Comparison of ENCODE assay signal across 15 cellular contexts in genomic region chr12:52927964-52928363, GRCh38. TPM values are rescaled to one million over a fixed set of nuclear protein-coding genes. Genes with fewer than 3 reads are reported as not detected.
DNase-seq lines count a peak whose midpoint lies in the region; ATAC-seq, FAIRE-seq and TF ChIP-seq lines count a peak whose summit lies in the region.
"Had no signal": no experiment of that assay in that cellular context is flagged by ENCODE, and none has a peak within 500 bp of the region (broad histone marks: within the 10 kb centered on the region; RNA-seq: fewer than 3 reads in every experiment).

No MANE protein-coding gene starts in this region.

- peaks cover 59% of the 10 kb centered on the region for H3K4me1 Mint-ChIP-seq in nephron progenitor cell
- H3K4me1 Mint-ChIP-seq: CD4-positive, CD25-positive, alpha-beta regulatory T cell had no signal

- TF ChIP-seq EP300 in HepG2 (IDR thresholded peaks at IDR 0.05; ENCODE audit: low read depth in 2 of 2, low read length in 2 of 2) (no peak), HepG2 (CRISPR knock-in tag; IDR thresholded peaks at IDR 0.05; ENCODE audit: borderline replicate concordance) (no peak)

- in situ Hi-C loops in HepG2 (cut with HindIII; ENCODE audit: extremely low pct_ligation_motif_present, low pct_unique_long_range_greater_than_20kb) (no loop called here), mammary epithelial cell (cut with MboI; ENCODE audit: low sequenced_read_pairs in 2 of 2) (no loop called here)

- no peak overlapping the region for H3K4me3 Mint-ChIP-seq in nephron progenitor cell
- H3K4me3 Mint-ChIP-seq: CD4-positive, CD25-positive, alpha-beta regulatory T cell had no signal

- DNase-seq in HepG2 (ENCODE audit: low spot score) (no peak), right lobe of liver (no peak), mammary epithelial cell (no peak), nephron progenitor cell (no peak), COLO668 (lab: John Stamatoyannopoulos, UW; ENCODE audit: unreplicated experiment) (no peak), NOMO-1 treated with dmso at 0.1 percent for 144 hours (lab: John Stamatoyannopoulos, UW; ENCODE audit: unreplicated experiment) (no peak)
- DNase-seq in activated CD4-positive, alpha-beta T cell treated with anti-CD3 and anti-CD28 coated beads, Interleukin-2, amount 50 U/mL, for 4 hours: no peak
- DNase-seq: CD4-positive, CD25-positive, alpha-beta regulatory T cell; foreskin keratinocyte; NCI-H187 treated with DMSO at 0.1 percent for 48 hours; NK-92 treated with Interleukin-12 subunit alpha and Interleukin-12 subunit beta, amount 100 ng/mL, for 24 hours; stimulated activated naive CD4-positive, alpha-beta T cell treated with Interleukin-2 at 50 U/mL for 16 hours had no signal

- H4K20me1 ChIP-seq in HepG2 (ENCODE audit: insufficient read depth, low read length) (no peaks in the 10 kb centered on the region), mammary epithelial cell (ENCODE audit: insufficient read depth, low read length) (no peaks in the 10 kb centered on the region)

- H3K27me3 ChIP-seq in HepG2 (ENCODE audit: control insufficient read depth in 1 of 2, insufficient read depth in 2 of 2, low read length in 2 of 2) (no peaks in the 10 kb centered on the region), right lobe of liver (no peaks in the 10 kb centered on the region), mammary epithelial cell (ENCODE audit: insufficient read depth, low read length) (no peaks in the 10 kb centered on the region)
- H3K27me3 ChIP-seq: foreskin keratinocyte had no signal

- TF ChIP-seq CTCF in HepG2 (CRISPR knock-in tag; IDR thresholded peaks at IDR 0.05): no peak
- no peak for TF ChIP-seq CTCF in right lobe of liver (IDR thresholded peaks at IDR 0.05)
- no peak for TF ChIP-seq CTCF in mammary epithelial cell (conservative IDR thresholded peaks at IDR 0.05 in 1 of 2, IDR thresholded peaks at IDR 0.05 in 1 of 2; ENCODE audit: extremely low read depth in 1 of 2, insufficient read depth in 1 of 2, low read depth in 1 of 2, low read length in 2 of 2)
- TF ChIP-seq CTCF in nephron progenitor cell (IDR thresholded peaks at IDR 0.05): no peak

- no peak for FAIRE-seq in HepG2 (lab: Jason Lieb, UNC)
- FAIRE-seq: urothelium cell line had no signal

- H3K79me2 ChIP-seq in HepG2 (ENCODE audit: insufficient read depth, low read length) (no peaks in the 10 kb centered on the region), mammary epithelial cell (ENCODE audit: insufficient read depth, low read length) (no peaks in the 10 kb centered on the region)

- H3K36me3 ChIP-seq in HepG2 (replicated peaks in 1 of 2; ENCODE audit: control insufficient read depth in 1 of 2, insufficient read depth in 2 of 2, low read length in 2 of 2): no peaks in the 10 kb centered on the region
- no peaks in the 10 kb centered on the region for H3K36me3 ChIP-seq in right lobe of liver
- no peaks in the 10 kb centered on the region for H3K36me3 ChIP-seq in mammary epithelial cell (ENCODE audit: insufficient read depth, low read length)

- no peaks in the 10 kb centered on the region for H3K9me3 ChIP-seq in HepG2 (ENCODE audit: low read length)
- no peaks in the 10 kb centered on the region for H3K9me3 ChIP-seq in right lobe of liver
- no peaks in the 10 kb centered on the region for H3K9me3 ChIP-seq in mammary epithelial cell (replicated peaks; ENCODE audit: insufficient read depth, low read length)

- no peaks in the 10 kb centered on the region for H3K9me3 Mint-ChIP-seq in nephron progenitor cell

- H3K27ac ChIP-seq in HepG2 (ENCODE audit: extremely low read length, insufficient read depth, low read length): peak overlapping the region; percentile 99
- H3K27ac ChIP-seq in right lobe of liver: peak overlapping the region in 1 of 3 donors; percentile 81
- peak overlapping the region; percentile 51 for H3K27ac ChIP-seq in mammary epithelial cell (ENCODE audit: insufficient read depth, low read depth, low read length)
- H3K27ac ChIP-seq: foreskin keratinocyte had no signal

- H3K4me1 ChIP-seq in HepG2 (ENCODE audit: insufficient read depth, low read length) (peaks cover 55% of the 10 kb centered on the region), right lobe of liver (peaks cover 0 to 33% (median 18%) of the 10 kb centered on the region in 4 donors), mammary epithelial cell (ENCODE audit: insufficient read depth, low read length) (peaks cover 32% of the 10 kb centered on the region)

- TF ChIP-seq RAD21 in HepG2 (CRISPR knock-in tag; IDR thresholded peaks at IDR 0.05): no peak

- intact Hi-C loops in HepG2 (cut with micrococcal nuclease; ENCODE audit: unreplicated experiment) (loop anchor here (1.0 to 2.0 kb wide), 4 partner anchors 18 to 53 kb away; partner anchors contain the start of gene KRT8), right lobe of liver (cut with DNase I) (no loop called here), mammary epithelial cell (cut with micrococcal nuclease) (loop anchor here (2.0 kb wide), 1 partner anchor 19 kb away; no protein-coding TSS in a partner anchor)

- peak overlapping the region; percentile 98 for H3K9ac ChIP-seq in HepG2 (ENCODE audit: insufficient read depth, low read depth, low read length)
- H3K9ac ChIP-seq in mammary epithelial cell (ENCODE audit: insufficient read depth, low read length): no peak overlapping the region

- H3K27ac Mint-ChIP-seq in nephron progenitor cell: peak overlapping the region; percentile 92
- H3K27ac Mint-ChIP-seq: CD4-positive, CD25-positive, alpha-beta regulatory T cell had no signal

- ATAC-seq in HepG2: no peak
- ATAC-seq in right lobe of liver: no peak
- ATAC-seq in GM18909 (IDR thresholded peaks at IDR 0.05; ENCODE audit: poor library complexity, unreplicated experiment): no peak
- ATAC-seq: foreskin keratinocyte had no signal

- WGBS in HepG2 (ENCODE audit: low lambda C conversion rate): 67% methylated on average over 4 of the region's 4 CpGs
- 46% methylated on average over 3 of the region's 4 CpGs for WGBS in right lobe of liver (ENCODE audit: insufficient coverage, low coverage, low lambda C conversion rate, missing lambda C conversion rate)
- 100% methylated on average over 4 of the region's 4 CpGs for WGBS in mammary epithelial cell (ENCODE audit: low coverage, missing lambda C conversion rate)

- no peaks in the 10 kb centered on the region for H3K36me3 Mint-ChIP-seq in nephron progenitor cell (ENCODE audit: low read depth)
- H3K36me3 Mint-ChIP-seq: CD4-positive, CD25-positive, alpha-beta regulatory T cell had no signal

- TF ChIP-seq POLR2A in HepG2 (IDR thresholded peaks at IDR 0.05; ENCODE audit: insufficient read depth in 1 of 2, low read depth in 2 of 2, low read length in 2 of 2) (no peak), right lobe of liver (IDR thresholded peaks at IDR 0.05) (no peak)

- no TSS peak for BruUV-seq in HepG2 (replicated peaks; lab: Mats Ljungman, UMichigan)
- no TSS peak for BruUV-seq in mammary epithelial cell (replicated peaks; lab: Mats Ljungman, UMichigan)

- POLR2A ChIA-PET in HepG2 (lab: Yijun Ruan, JAX): interaction anchor here (0.8 to 10.5 kb wide), 11 partner anchors 9 to 78 kb away, joined by 3 to 465 read pairs (median 10); partner anchors contain the start of genes EIF4B, KRT18 and KRT8

- H3K4me2 ChIP-seq in HepG2 (ENCODE audit: low read depth, low read length) (peak overlapping the region; percentile 87), mammary epithelial cell (ENCODE audit: insufficient read depth, low read depth, low read length) (no peak overlapping the region)

- CTCF ChIA-PET in HepG2 (lab: Yijun Ruan, JAX; ENCODE audit: low intra/inter-chr PET ratio, low total read pairs): interaction anchor here (0.9 to 2.3 kb wide), 4 partner anchors 23 to 53 kb away, joined by 3 to 39 read pairs (median 12); partner anchors contain the start of gene KRT8
- CTCF ChIA-PET in mammary epithelial cell (lab: Charles Lee; ENCODE audit: low non-redundant PET): no interaction called here

- 0 out of 6 replicates have a peak overlapping the region, but pooled peaks of 1 of the 3 experiments have one; percentile 60 for H3K4me3 ChIP-seq in HepG2 (replicated peaks in 1 of 3; ENCODE audit: insufficient read depth in 1 of 3, low read depth in 2 of 3, low read length in 3 of 3)
- H3K4me3 ChIP-seq in right lobe of liver: no peak overlapping the region
- H3K4me3 ChIP-seq in mammary epithelial cell (replicated peaks in 1 of 3; ENCODE audit: insufficient read depth in 1 of 3, low read depth in 2 of 3, low read length in 3 of 3): no peak overlapping the region

- peaks cover 2% of the 10 kb centered on the region for H3K27me3 Mint-ChIP-seq in nephron progenitor cell (ENCODE audit: low read depth, poor library complexity)

- dilution Hi-C loops in mammary epithelial cell (cut with HindIII; ENCODE audit: low sequenced_read_pairs): no loop called here

- H2AFZ ChIP-seq in HepG2 (ENCODE audit: low read length) (no peak overlapping the region), mammary epithelial cell (ENCODE audit: low read depth, low read length) (no peak overlapping the region)

RNA-seq across cellular contexts. Expression of gene KRT18, which starts 21.0 kb away (rescaled TPM):
- 618 and 762 TPM in 2 replicates for total RNA-seq in HepG2 (2016; rRNA removed; fragmentation: Illumina TruSeq; extraction: Trizol)
- total RNA-seq in HepG2 (2016; cell fraction: cytosol; rRNA removed; fragmentation: Illumina TruSeq; extraction: Trizol; ENCODE audit: low read depth): 344 and 369 TPM in 2 replicates
- 631 and 704 TPM in 2 replicates for total RNA-seq in HepG2 (2016; cell fraction: insoluble cytoplasmic fraction; rRNA removed; fragmentation: Illumina TruSeq; extraction: Trizol)
- total RNA-seq in HepG2 (2016; cell fraction: membrane; rRNA removed; fragmentation: Illumina TruSeq; extraction: Trizol): 289 and 321 TPM in 2 replicates
- total RNA-seq in HepG2 (2016; cell fraction: nucleus; rRNA removed; fragmentation: Illumina TruSeq; extraction: Trizol): 291 and 298 TPM in 2 replicates
- 433 and 436 TPM in 2 replicates for polyA plus RNA-seq in HepG2 (2011; rRNA removed)
- polyA plus RNA-seq in HepG2 (2011; cell fraction: cytosol; rRNA removed): 543 and 742 TPM in 2 replicates
- 328 and 341 TPM in 2 replicates for polyA plus RNA-seq in HepG2 (2011; cell fraction: nucleus; rRNA removed)
- 356 and 426 TPM in 2 replicates for polyA plus RNA-seq in HepG2 (2012)
- 354 and 399 TPM in 2 replicates for polyA plus RNA-seq in HepG2 (2016; cell fraction: cytosol; fragmentation: Illumina TruSeq; extraction: Trizol; ENCODE audit: low read depth)
- polyA plus RNA-seq in HepG2 (2016; cell fraction: insoluble cytoplasmic fraction; fragmentation: Illumina TruSeq; extraction: Trizol; ENCODE audit: low read depth): 703 and 776 TPM in 2 replicates
- polyA plus RNA-seq in HepG2 (2016; cell fraction: membrane; fragmentation: Illumina TruSeq; extraction: Trizol; ENCODE audit: low read depth): 250 and 261 TPM in 2 replicates
- 432 and 466 TPM in 2 replicates for polyA plus RNA-seq in HepG2 (2016; cell fraction: nucleus; fragmentation: Illumina TruSeq; extraction: Trizol; ENCODE audit: insufficient read depth, low read depth)
- polyA minus RNA-seq in HepG2 (2011; rRNA and poly(A)+ RNA removed; ENCODE audit: low replicate concordance): 346 and 697 TPM in 2 replicates
- polyA minus RNA-seq in HepG2 (2011; cell fraction: cytosol; rRNA and poly(A)+ RNA removed): 294 and 350 TPM in 2 replicates
- polyA minus RNA-seq in HepG2 (2011; cell fraction: nucleus; rRNA and poly(A)+ RNA removed): 138 and 164 TPM in 2 replicates
- total RNA-seq in right lobe of liver: 1,000 to 10,000 TPM in 2 of 6 experiments, 100 to 1,000 TPM in 4; 148 to 1,377 (median 478) TPM
- total RNA-seq in mammary epithelial cell: 100 to 1,000 TPM; 175 to 187 TPM
- 380 TPM for polyA plus RNA-seq in mammary epithelial cell
- polyA minus RNA-seq in mammary epithelial cell: 709 TPM
- total RNA-seq: myocyte had no signal

RNA-seq across cellular contexts. Expression of gene KRT8, which starts 23.1 kb away (rescaled TPM):
- total RNA-seq in HepG2 (2016; rRNA removed; fragmentation: Illumina TruSeq; extraction: Trizol) (718 and 837 TPM in 2 replicates), right lobe of liver (1,000 to 10,000 TPM in 1 of 6 experiments, 100 to 1,000 TPM in 5; 149 to 1,003 (median 436) TPM), mammary epithelial cell (100 to 1,000 TPM in 1 of 2 donors, 10 to 100 TPM in 1; 97.0 to 397 TPM)
- 191 and 201 TPM in 2 replicates for total RNA-seq in HepG2 (2016; cell fraction: cytosol; rRNA removed; fragmentation: Illumina TruSeq; extraction: Trizol; ENCODE audit: low read depth)
- total RNA-seq in HepG2 (2016; cell fraction: insoluble cytoplasmic fraction; rRNA removed; fragmentation: Illumina TruSeq; extraction: Trizol): 754 and 767 TPM in 2 replicates
- total RNA-seq in HepG2 (2016; cell fraction: membrane; rRNA removed; fragmentation: Illumina TruSeq; extraction: Trizol): 220 and 222 TPM in 2 replicates
- total RNA-seq in HepG2 (2016; cell fraction: nucleus; rRNA removed; fragmentation: Illumina TruSeq; extraction: Trizol): 354 and 362 TPM in 2 replicates
- polyA plus RNA-seq in HepG2 (2011; rRNA removed) (491 and 498 TPM in 2 replicates), mammary epithelial cell (391 TPM)
- 564 and 714 TPM in 2 replicates for polyA plus RNA-seq in HepG2 (2011; cell fraction: cytosol; rRNA removed)
- polyA plus RNA-seq in HepG2 (2011; cell fraction: nucleus; rRNA removed): 285 and 288 TPM in 2 replicates
- 358 and 436 TPM in 2 replicates for polyA plus RNA-seq in HepG2 (2012)
- 216 and 219 TPM in 2 replicates for polyA plus RNA-seq in HepG2 (2016; cell fraction: cytosol; fragmentation: Illumina TruSeq; extraction: Trizol; ENCODE audit: low read depth)
- polyA plus RNA-seq in HepG2 (2016; cell fraction: insoluble cytoplasmic fraction; fragmentation: Illumina TruSeq; extraction: Trizol; ENCODE audit: low read depth): 863 and 1,042 TPM in 2 replicates
- 217 and 232 TPM in 2 replicates for polyA plus RNA-seq in HepG2 (2016; cell fraction: membrane; fragmentation: Illumina TruSeq; extraction: Trizol; ENCODE audit: low read depth)
- 558 and 582 TPM in 2 replicates for polyA plus RNA-seq in HepG2 (2016; cell fraction: nucleus; fragmentation: Illumina TruSeq; extraction: Trizol; ENCODE audit: insufficient read depth, low read depth)
- polyA minus RNA-seq in HepG2 (2011; rRNA and poly(A)+ RNA removed; ENCODE audit: low replicate concordance): 716 and 1,092 TPM in 2 replicates
- 354 and 438 TPM in 2 replicates for polyA minus RNA-seq in HepG2 (2011; cell fraction: cytosol; rRNA and poly(A)+ RNA removed)
- polyA minus RNA-seq in HepG2 (2011; cell fraction: nucleus; rRNA and poly(A)+ RNA removed): 198 and 204 TPM in 2 replicates
- 365 TPM for polyA minus RNA-seq in mammary epithelial cell
- total RNA-seq: CD4-positive, CD25-positive, alpha-beta regulatory T cell had no signal

Comparison
In these comparisons a context has a peak if more than half of its experiments do, and no peak if none do; other contexts are left out.
1. intact Hi-C loops: an anchor here in HepG2 (1.0 to 2.0 kb wide) and mammary epithelial cell (2.0 kb wide); none called in right lobe of liver.